In the genomic region with DNA sequence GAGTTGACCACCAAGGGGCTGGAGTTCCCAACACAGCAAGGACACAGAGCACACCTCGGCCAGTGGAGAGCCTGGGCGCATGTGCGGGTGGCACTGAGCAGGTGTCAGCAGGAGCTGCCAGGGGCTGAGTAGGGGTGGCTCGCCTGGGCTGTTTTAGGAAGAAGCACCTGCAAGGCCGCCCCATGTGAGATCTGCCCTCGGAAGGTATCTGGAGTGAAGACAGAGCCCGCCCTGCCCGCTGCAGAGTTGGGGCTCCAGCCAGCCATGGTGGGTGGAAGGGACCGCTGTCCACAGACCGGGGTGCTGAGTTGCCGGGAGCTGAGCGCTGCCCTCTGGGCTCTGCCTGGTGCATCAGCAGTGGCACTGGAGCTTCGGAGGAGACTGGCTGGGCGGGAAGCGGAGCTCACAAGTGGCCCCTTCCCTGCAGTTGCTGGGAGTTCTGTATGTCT, we compare ENCODE assay signal across 15 cellular contexts. TPM values are rescaled to one million over a fixed set of nuclear protein-coding genes. Genes with fewer than 3 reads are reported as not detected.
A peak's percentile ranks its signal among the peaks of the same experiment; 100 is the strongest.
DNase-seq lines count a peak whose midpoint lies in the region; ATAC-seq, FAIRE-seq and TF ChIP-seq lines count a peak whose summit lies in the region.
"Had no signal": no experiment of that assay in that cellular context is flagged by ENCODE, and none has a peak within 500 bp of the region (broad histone marks: within the 10 kb centered on the region; RNA-seq: fewer than 3 reads in every experiment).

No MANE protein-coding gene starts in this region.

- H3K27me3 Mint-ChIP-seq in natural killer cell treated with Interleukin-12 subunit alpha and Interleukin-12 subunit beta and Interleukin-15 and Interleukin-18, amount 100 ng/mL, for 72 hours = peaks cover 0 to 2% of the 10 kb centered on the region in 2 donors
- peaks cover 0 to 3% of the 10 kb centered on the region in 2 donors for H3K27me3 Mint-ChIP-seq in natural killer cell (ENCODE audit: low read depth in 2 of 2)
- H3K27me3 Mint-ChIP-seq: central memory CD8-positive, alpha-beta T cell had no signal

- no peak overlapping the region for H3K4me3 ChIP-seq in prostate gland

- TF ChIP-seq CTCF in natural killer cell (IDR thresholded peaks at IDR 0.05) (no peak), prostate gland (IDR thresholded peaks at IDR 0.05) (no peak)

- no peak for TF ChIP-seq POLR2A in prostate gland (IDR thresholded peaks at IDR 0.05)

- no peak for FAIRE-seq in urothelium cell line (lab: Jason Lieb, UNC)

- WGBS in prostate gland = 75% methylated on average over 15 of the region's 15 CpGs

- no peak overlapping the region for H3K27ac Mint-ChIP-seq in natural killer cell treated with Interleukin-12 subunit alpha and Interleukin-12 subunit beta and Interleukin-15 and Interleukin-18, amount 100 ng/mL, for 72 hours
- H3K27ac Mint-ChIP-seq in natural killer cell = no peak overlapping the region
- H3K27ac Mint-ChIP-seq: mesothelial cell of epicardium had no signal

- H3K36me3 Mint-ChIP-seq in natural killer cell treated with Interleukin-12 subunit alpha and Interleukin-12 subunit beta and Interleukin-15 and Interleukin-18, amount 100 ng/mL, for 72 hours = no peaks in the 10 kb centered on the region
- no peaks in the 10 kb centered on the region for H3K36me3 Mint-ChIP-seq in natural killer cell
- H3K36me3 Mint-ChIP-seq: mesothelial cell of epicardium had no signal

- no peak overlapping the region for H3K4me3 Mint-ChIP-seq in natural killer cell treated with Interleukin-12 subunit alpha and Interleukin-12 subunit beta and Interleukin-15 and Interleukin-18, amount 100 ng/mL, for 72 hours
- H3K4me3 Mint-ChIP-seq in natural killer cell = no peak overlapping the region
- H3K4me3 Mint-ChIP-seq: central memory CD8-positive, alpha-beta T cell; mesothelial cell of epicardium had no signal

- peaks cover 0 to 3% of the 10 kb centered on the region in 2 donors for H3K4me1 Mint-ChIP-seq in natural killer cell treated with Interleukin-12 subunit alpha and Interleukin-12 subunit beta and Interleukin-15 and Interleukin-18, amount 100 ng/mL, for 72 hours (ENCODE audit: low read depth in 2 of 2)
- peaks cover 0 to 11% of the 10 kb centered on the region in 2 donors for H3K4me1 Mint-ChIP-seq in natural killer cell

- ATAC-seq in natural killer cell treated with Interleukin-12 subunit alpha and Interleukin-12 subunit beta and Interleukin-15 and Interleukin-18, amount 100 ng/mL, for 72 hours = no peak
- ATAC-seq in natural killer cell = no peak
- ATAC-seq in GM21825 (IDR thresholded peaks at IDR 0.05; ENCODE audit: unreplicated experiment) = no peak
- no peak for ATAC-seq in GM18511 (IDR thresholded peaks at IDR 0.05; ENCODE audit: unreplicated experiment)

- peaks cover 10% of the 10 kb centered on the region for H3K4me1 ChIP-seq in prostate gland (replicated peaks)

- DNase-seq in natural killer cell treated with Interleukin-12 subunit alpha and Interleukin-12 subunit beta and Interleukin-15 and Interleukin-18, amount 100 ng/mL, for 72 hours (ENCODE audit: low spot score) = peak; percentile 49
- no peak for DNase-seq in natural killer cell
- peak; percentile 11 for DNase-seq in RPMI8226
- peak; percentile 20 for DNase-seq in glomerular visceral epithelial cell (ENCODE audit: extremely low spot score)
- DNase-seq in urothelium cell line (ENCODE audit: low spot score) = peak; percentile 53
- no peak for DNase-seq in prostate gland (ENCODE audit: low spot score)
- DNase-seq: activated CD8-positive, alpha-beta memory T cell treated with anti-CD3 and anti-CD28 coated beads for 24 hours; C1 segment of cervical spinal cord; NCI-H1417 treated with DMSO at 0.1 percent for 48 hours; NCI-H526 treated with DMSO at 0.1 percent for 48 hours; stimulated activated CD4-positive, alpha-beta T cell treated with anti-CD3 and anti-CD28 coated beads, Interleukin-1b, Interleukin-23, amount 100 ng/mL, for 48 hours had no signal

- no peaks in the 10 kb centered on the region for H3K9me3 ChIP-seq in prostate gland

- H3K27me3 ChIP-seq in prostate gland (replicated peaks; ENCODE audit: insufficient read depth) = no peaks in the 10 kb centered on the region

- H3K36me3 ChIP-seq in prostate gland = no peaks in the 10 kb centered on the region

- no peak overlapping the region for H3K27ac ChIP-seq in prostate gland

- intact Hi-C loops in natural killer cell (cut with micrococcal nuclease) = no loop called here
- intact Hi-C loops in prostate gland (cut with DNase I) = no loop called here

- no peaks in the 10 kb centered on the region for H3K9me3 Mint-ChIP-seq in natural killer cell treated with Interleukin-12 subunit alpha and Interleukin-12 subunit beta and Interleukin-15 and Interleukin-18, amount 100 ng/mL, for 72 hours
- H3K9me3 Mint-ChIP-seq in natural killer cell = no peaks in the 10 kb centered on the region
- H3K9me3 Mint-ChIP-seq: central memory CD8-positive, alpha-beta T cell; mesothelial cell of epicardium had no signal

RNA-seq across cellular contexts. Expression of a gene that starts 35.2 kb away (rescaled TPM):
- 10 to 100 TPM; 38.1 to 40.5 TPM for total RNA-seq in natural killer cell treated with Interleukin-12 subunit alpha and Interleukin-12 subunit beta and Interleukin-15 and Interleukin-18, amount 100 ng/mL, for 72 hours
- total RNA-seq in natural killer cell (10 to 100 TPM; 38.9 to 45.5 (median 39.2) TPM), prostate gland (10 to 100 TPM; 91.3 to 98.5 TPM)

Comparison
In these comparisons a context has a peak if more than half of its experiments do, and no peak if none do; other contexts are left out.
1. DNase-seq: peak in natural killer cell treated with Interleukin-12 subunit alpha and Interleukin-12 subunit beta and Interleukin-15 and Interleukin-18, amount 100 ng/mL, for 72 hours (single experiment), RPMI8226 (single experiment), glomerular visceral epithelial cell (single experiment) and urothelium cell line (single experiment); none in natural killer cell (single experiment) and prostate gland (single experiment).